Comparison of ENCODE assay signal across 24 cellular contexts in the genomic region with DNA sequence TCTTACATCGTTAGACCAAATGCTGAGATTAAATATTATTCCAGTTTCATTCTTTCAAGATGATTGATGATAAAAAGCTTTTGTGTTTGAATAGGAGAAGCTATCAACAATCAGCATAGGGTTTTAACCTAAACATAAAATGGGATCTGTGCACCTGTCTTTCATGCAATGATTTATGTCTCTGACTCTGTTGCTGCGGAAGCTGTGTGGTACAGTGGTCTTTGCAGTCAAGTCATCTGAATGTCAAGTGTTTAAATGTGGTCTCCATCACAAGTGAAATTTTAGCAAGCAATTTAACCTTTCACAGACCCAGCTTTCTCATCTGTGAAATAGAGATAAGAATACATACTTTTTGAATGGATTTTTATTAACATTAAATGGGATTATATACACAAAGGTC.
"Had no signal": no experiment of that assay in that cellular context is flagged by ENCODE, and none has a peak within 500 bp of the region (broad histone marks: within the 10 kb centered on the region; RNA-seq: fewer than 3 reads in every experiment).

No MANE protein-coding gene starts in this region.

- H3K27me3 ChIP-seq: ascending aorta, body of pancreas had no signal

- DNase-seq: activated CD4-positive, alpha-beta memory T cell treated with anti-CD3 and anti-CD28 coated beads for 36 hours; activated CD4-positive, alpha-beta T cell treated with anti-CD3 and anti-CD28 coated beads, Interleukin-2, amount 10 ng/mL, durations not matched to agents 7 days and 5 days; activated CD4-positive, CD25-positive, alpha-beta regulatory T cell; activated CD8-positive, alpha-beta memory T cell treated with anti-CD3 and anti-CD28 coated beads, Interleukin-2, amount 50 U/mL, for 4 hours; activated gamma-delta T cell treated with Interleukin-2 at 50 U/mL for 16 hours; activated naive CD4-positive, alpha-beta T cell treated with anti-CD3 and anti-CD28 coated beads, Interleukin-2, amount 10 ng/mL, durations not matched to agents 7 days and 5 days; activated T-cell treated with anti-CD3 and anti-CD28 coated beads, Interleukin-2, amount 50 U/mL, for 72 hours; amniotic stem cell; body of pancreas; Karpas-422; MM.1S; NCI-H1436; NCI-H187; NCI-H2081; NCI-H2171; NCI-H2227 treated with DMSO at 0.1 percent for 48 hours; NCI-H446 treated with DMSO at 0.1 percent for 48 hours; NCI-H524 treated with DMSO at 0.1 percent for 48 hours; NCI-H82; PC-3; SIG-M5 had no signal

- H3K36me3 ChIP-seq: ascending aorta had no signal

- H3K4me1 ChIP-seq: ascending aorta, body of pancreas had no signal

- H3K9me3 ChIP-seq: ascending aorta, body of pancreas had no signal

- H3K4me3 ChIP-seq: ascending aorta, body of pancreas, K562 had no signal

- H3K27ac ChIP-seq: ascending aorta, body of pancreas, VCaP had no signal
